ENCODE assay signal across 19 cellular contexts in genomic region chr12:110116623-110117022, GRCh38.
"Had no signal": no experiment of that assay in that cellular context is flagged by ENCODE, and none has a peak within 500 bp of the region (broad histone marks: within the 10 kb centered on the region; RNA-seq: fewer than 3 reads in every experiment).

No MANE protein-coding gene starts in this region.

- H3K36me3 ChIP-seq: cardiac muscle cell, colonic mucosa, heart left ventricle, right lobe of liver, upper lobe of right lung had no signal

- H3K9me3 ChIP-seq: colonic mucosa, heart left ventricle, right lobe of liver, upper lobe of right lung had no signal

- H3K4me1 ChIP-seq: colonic mucosa had no signal

- H3K4me3 ChIP-seq: cardiac muscle cell, colonic mucosa, dorsolateral prefrontal cortex, heart left ventricle, right lobe of liver, skin epidermis, upper lobe of right lung had no signal

- H3K27me3 ChIP-seq: cardiac muscle cell, colonic mucosa, dorsolateral prefrontal cortex, heart left ventricle, right lobe of liver, upper lobe of right lung had no signal

- ATAC-seq: activated CD8-positive, alpha-beta T cell treated with anti-CD3 and anti-CD28 coated beads, Interleukin-2, amount 10 ng/mL, durations not matched to agents 7 days and 5 days; heart left ventricle; naive thymus-derived CD4-positive, alpha-beta T cell; right lobe of liver; upper lobe of right lung had no signal

- DNase-seq: activated B cell treated with CpG ODN at 0.5 μM for 24 hours; activated CD8-positive, alpha-beta T cell treated with anti-CD3 and anti-CD28 coated beads, Interleukin-2, amount 10 ng/mL, durations not matched to agents 7 days and 5 days; activated effector memory CD4-positive, alpha-beta T cell treated with Interleukin-2 at 50 U/mL for 16 hours; activated naive CD4-positive, alpha-beta T cell treated with Interleukin-2 at 50 U/mL for 16 hours; anterior cingulate cortex; cerebellar nuclear complex; colonic mucosa; dorsolateral prefrontal cortex; effector memory CD4-positive, alpha-beta T cell; erythroblast; heart left ventricle; naive thymus-derived CD4-positive, alpha-beta T cell; stimulated activated CD4-positive, alpha-beta T cell treated with anti-CD3 and anti-CD28 coated beads, Interleukin-12 subunit alpha, Interleukin-12 subunit beta, amount 100 ng/mL, for 4 hours; stimulated activated CD4-positive, alpha-beta T cell treated with anti-CD3 and anti-CD28 coated beads, Interleukin-4, amount 100 ng/mL, for 1 hour; T-helper 1 cell; upper lobe of right lung had no signal

- H3K27ac ChIP-seq: colonic mucosa, right lobe of liver, upper lobe of right lung had no signal
